In the genomic region with DNA sequence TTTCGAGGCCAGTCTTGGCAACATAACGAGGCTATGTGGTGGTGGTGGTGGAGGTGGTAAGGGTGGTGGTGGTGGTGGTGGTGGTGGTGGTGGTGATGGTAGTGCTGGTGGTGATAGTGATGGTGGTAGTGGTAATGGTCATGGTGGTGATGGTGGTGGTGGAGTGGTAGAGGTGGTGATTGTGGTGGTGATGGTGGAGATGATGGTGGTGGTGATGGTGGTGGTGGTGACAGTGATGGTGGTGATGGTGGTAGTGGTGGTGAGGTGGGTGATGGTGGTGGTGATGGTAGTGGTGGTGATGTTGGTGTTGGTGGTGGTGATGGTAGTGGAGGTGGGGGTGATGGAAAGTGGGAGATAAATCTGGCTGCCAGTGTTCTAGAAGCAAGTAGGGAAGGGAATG, we compare ENCODE assay signal across 30 cellular contexts. TPM values are rescaled to one million over a fixed set of nuclear protein-coding genes. Genes with fewer than 3 reads are reported as not detected.
"Had no signal": no experiment of that assay in that cellular context is flagged by ENCODE, and none has a peak within 500 bp of the region (broad histone marks: within the 10 kb centered on the region; RNA-seq: fewer than 3 reads in every experiment).

No MANE protein-coding gene starts in this region.

- H3K9me3 ChIP-seq: body of pancreas, esophagus muscularis mucosa, gastroesophageal sphincter, heart right ventricle had no signal

- DNase-seq: activated B cell treated with CpG ODN at 0.5 μM for 24 hours; activated CD4-positive, alpha-beta memory T cell treated with anti-CD3 and anti-CD28 coated beads for 36 hours; activated CD4-positive, alpha-beta T cell treated with anti-CD3 and anti-CD28 coated beads for 36 hours; activated CD4-positive, alpha-beta T cell treated with anti-CD3 and anti-CD28 coated beads, Interleukin-2, amount 10 ng/mL, durations not matched to agents 24 days and 14 days; activated CD8-positive, alpha-beta memory T cell treated with anti-CD3 and anti-CD28 coated beads for 24 hours; activated effector memory CD4-positive, alpha-beta T cell treated with Interleukin-2 at 50 U/mL for 16 hours; activated gamma-delta T cell treated with Interleukin-2 at 50 U/mL for 16 hours; activated naive CD4-positive, alpha-beta T cell treated with anti-CD3 and anti-CD28 coated beads, Interleukin-2, amount 50 U/mL, for 16 hours; activated naive CD4-positive, alpha-beta T cell treated with Interleukin-2 at 50 U/mL for 16 hours; activated T-cell treated with anti-CD3 and anti-CD28 coated beads, Interleukin-2, amount 50 U/mL, for 4 hours; amniotic stem cell; aorta; body of pancreas; caudate nucleus; cortex of kidney; dermis blood vessel endothelial cell; effector CD4-positive, alpha-beta T cell; effector memory CD8-positive, alpha-beta T cell; erythroblast; foreskin keratinocyte; heart right ventricle; T-helper 1 cell; T-helper 17 cell; T1000; WERI-Rb-1 had no signal

- H3K4me1 ChIP-seq: body of pancreas, foreskin keratinocyte had no signal

- ATAC-seq: activated CD4-positive, alpha-beta T cell treated with anti-CD3 and anti-CD28 coated beads for 36 hours; activated CD4-positive, CD25-positive, alpha-beta regulatory T cell treated with anti-CD3 and anti-CD28 coated beads, Interleukin-2, amount 50 U/mL, for 24 hours; activated T-cell treated with anti-CD3 and anti-CD28 coated beads, Interleukin-2, amount 50 U/mL, for 4 hours; activated T-helper 17 cell treated with anti-CD3 and anti-CD28 coated beads, Interleukin-2, amount 50 U/mL, for 72 hours; body of pancreas; effector memory CD8-positive, alpha-beta T cell; foreskin keratinocyte; gastroesophageal sphincter; heart right ventricle; T-helper 17 cell had no signal

- H3K27ac ChIP-seq: body of pancreas, esophagus muscularis mucosa, foreskin keratinocyte, gastroesophageal sphincter, heart right ventricle, WERI-Rb-1 had no signal

- FAIRE-seq: colon had no signal

- H3K36me3 ChIP-seq: WERI-Rb-1 had no signal

- H3K27me3 ChIP-seq: body of pancreas, esophagus muscularis mucosa, gastroesophageal sphincter, heart right ventricle had no signal

- H3K4me3 ChIP-seq: body of pancreas, esophagus muscularis mucosa, gastroesophageal sphincter, heart right ventricle had no signal

RNA-seq across cellular contexts. Expression of a gene that starts 33.6 kb away (rescaled TPM):
- total RNA-seq: activated CD4-positive, alpha-beta T cell treated with anti-CD3 and anti-CD28 coated beads, Interleukin-2, amount 10 ng/mL, durations not matched to agents 24 days and 14 days; activated T-helper 17 cell treated with anti-CD3 and anti-CD28 coated beads, Interleukin-2, amount 50 U/mL, for 72 hours had no signal
